26 cellular contexts compared by ENCODE assay signal in the genomic region with DNA sequence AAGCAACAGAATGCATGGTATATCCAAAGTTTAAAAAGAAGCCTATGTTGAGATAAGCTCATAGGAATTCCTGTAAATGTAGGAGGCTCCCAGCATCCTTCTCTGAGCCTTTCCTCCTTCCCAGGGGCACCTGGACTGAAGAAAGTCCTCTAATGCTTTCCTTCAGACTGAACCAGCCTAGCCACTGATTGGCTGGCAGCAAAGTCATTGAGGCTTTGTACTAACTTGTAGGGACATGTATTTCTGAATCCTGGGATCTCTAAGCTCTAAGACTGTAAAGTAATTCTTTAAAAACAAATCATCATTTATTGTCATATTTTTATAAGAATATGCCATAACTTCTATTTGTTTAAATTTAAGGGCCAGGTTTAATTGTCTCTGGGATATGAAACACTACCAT. TPM values are rescaled to one million over a fixed set of nuclear protein-coding genes. Genes with fewer than 3 reads are reported as not detected.
DNase-seq lines count a peak whose midpoint lies in the region; ATAC-seq, FAIRE-seq and TF ChIP-seq lines count a peak whose summit lies in the region.
"Had no signal": no experiment of that assay in that cellular context is flagged by ENCODE, and none has a peak within 500 bp of the region (broad histone marks: within the 10 kb centered on the region; RNA-seq: fewer than 3 reads in every experiment).

No MANE protein-coding gene starts in this region.

- H3K4me1 Mint-ChIP-seq in naive thymus-derived CD8-positive, alpha-beta T cell = no peaks in the 10 kb centered on the region
- H3K4me1 Mint-ChIP-seq: CD14-positive monocyte; CD8-positive, alpha-beta memory T cell had no signal

- ATAC-seq in PC-3 = peak; percentile 27; the same call in 1 of the 2 replicates
- no peak for ATAC-seq in naive thymus-derived CD8-positive, alpha-beta T cell
- ATAC-seq in heart left ventricle = no peak
- ATAC-seq in HG02623 (IDR thresholded peaks at IDR 0.05; ENCODE audit: unreplicated experiment) = no peak
- ATAC-seq: A549, GM12878, GM23338, HCT116 had no signal

- peaks cover 8% of the 10 kb centered on the region for H3K9me3 ChIP-seq in PC-3 (ENCODE audit: low read length)
- no peaks in the 10 kb centered on the region for H3K9me3 ChIP-seq in mammary epithelial cell (replicated peaks; ENCODE audit: insufficient read depth, low read length)
- no peaks in the 10 kb centered on the region for H3K9me3 ChIP-seq in keratinocyte (ENCODE audit: control insufficient read depth, low read depth, low read length)
- H3K9me3 ChIP-seq in heart left ventricle = peaks cover 0 to 14% (median 0%) of the 10 kb centered on the region in 12 donors
- H3K9me3 ChIP-seq: A549; BE2C; BLaER1 treated with 17β-estradiol and CSF1 and Interleukin-3, amounts not matched to agents 10 nM and 100 nM had no signal

- in situ Hi-C loops in mammary epithelial cell (cut with MboI; ENCODE audit: low sequenced_read_pairs in 2 of 2) = loop anchor here in 1 of 2 donors (10.0 kb wide), 1 partner anchor 200 kb away; no protein-coding TSS in a partner anchor

- CTCF ChIA-PET in PC-3 (lab: Charles Lee) = interaction anchor here (0.6 to 1.6 kb wide), 3 partner anchors 24 to 209 kb away, joined by 3 to 5 read pairs (median 3); a partner anchor contains a TSS
- CTCF ChIA-PET in mammary epithelial cell (lab: Charles Lee; ENCODE audit: low non-redundant PET) = no interaction called here

- H3K27ac ChIP-seq in PC-3 (ENCODE audit: low read length) = no peak overlapping the region
- H3K27ac ChIP-seq in mammary epithelial cell (ENCODE audit: insufficient read depth, low read depth, low read length) = no peak overlapping the region
- peak overlapping the region; percentile 17 for H3K27ac ChIP-seq in epithelial cell of prostate
- H3K27ac ChIP-seq in keratinocyte (ENCODE audit: control insufficient read depth, insufficient read depth, low read length) = no peak overlapping the region
- H3K27ac ChIP-seq in heart left ventricle = no peak overlapping the region
- H3K27ac ChIP-seq: A549; BLaER1 treated with 17β-estradiol and CSF1 and Interleukin-3, amounts not matched to agents 10 nM and 100 nM had no signal

- H3K27me3 ChIP-seq in PC-3 (ENCODE audit: low read length) = no peaks in the 10 kb centered on the region
- H3K27me3 ChIP-seq in mammary epithelial cell (ENCODE audit: insufficient read depth, low read length) = no peaks in the 10 kb centered on the region
- no peaks in the 10 kb centered on the region for H3K27me3 ChIP-seq in keratinocyte (ENCODE audit: control insufficient read depth, extremely low read depth, insufficient read depth, low read length)
- H3K27me3 ChIP-seq in heart left ventricle = no peaks in the 10 kb centered on the region
- H3K27me3 ChIP-seq: BE2C; BLaER1 treated with 17β-estradiol and CSF1 and Interleukin-3, amounts not matched to agents 10 nM and 100 nM had no signal

- peaks cover 0 to 4% (median 1%) of the 10 kb centered on the region in 9 donors for H3K9me3 Mint-ChIP-seq in naive thymus-derived CD8-positive, alpha-beta T cell

- POLR2A ChIA-PET in PC-3 (lab: Charles Lee; ENCODE audit: unreplicated experiment) = no interaction called here
- POLR2A ChIA-PET in naive thymus-derived CD8-positive, alpha-beta T cell (lab: Charles Lee) = no interaction called here

- no peak for TF ChIP-seq POLR2A in heart left ventricle (IDR thresholded peaks at IDR 0.05)

- H3K9ac ChIP-seq in PC-3 (ENCODE audit: low read length) (no peak overlapping the region), mammary epithelial cell (ENCODE audit: insufficient read depth, low read length) (no peak overlapping the region), keratinocyte (ENCODE audit: control insufficient read depth, extremely low read depth, insufficient read depth, low read length) (no peak overlapping the region)
- H3K9ac ChIP-seq: BLaER1 treated with 17β-estradiol and CSF1 and Interleukin-3, amounts not matched to agents 10 nM and 100 nM had no signal

- no peaks in the 10 kb centered on the region for H3K9me1 ChIP-seq in keratinocyte (ENCODE audit: control insufficient read depth, extremely low read depth, insufficient read depth, low read length)

- BruUV-seq in PC-3 (replicated peaks; lab: Mats Ljungman, UMichigan) (no TSS peak), mammary epithelial cell (replicated peaks; lab: Mats Ljungman, UMichigan) (no TSS peak)

- H3K36me3 Mint-ChIP-seq in naive thymus-derived CD8-positive, alpha-beta T cell = no peaks in the 10 kb centered on the region
- H3K36me3 Mint-ChIP-seq: CD14-positive monocyte had no signal

- H3K36me3 ChIP-seq in PC-3 (ENCODE audit: low read depth, low read length) = peaks cover 6% of the 10 kb centered on the region; the same call in 1 of the 2 replicates
- H3K36me3 ChIP-seq in mammary epithelial cell (ENCODE audit: insufficient read depth, low read length) = no peaks in the 10 kb centered on the region
- peaks cover 0 to 6% of the 10 kb centered on the region in 2 experiments for H3K36me3 ChIP-seq in keratinocyte (ENCODE audit: control insufficient read depth in 2 of 2, extremely low read depth in 1 of 2, insufficient read depth in 2 of 2, low read length in 2 of 2)
- H3K36me3 ChIP-seq in heart left ventricle = no peaks in the 10 kb centered on the region
- H3K36me3 ChIP-seq: BE2C; BLaER1 treated with 17β-estradiol and CSF1 and Interleukin-3, amounts not matched to agents 10 nM and 100 nM had no signal

- H2AFZ ChIP-seq in PC-3 (ENCODE audit: low read length) (no peak overlapping the region), mammary epithelial cell (ENCODE audit: low read depth, low read length) (no peak overlapping the region), keratinocyte (ENCODE audit: control insufficient read depth, low read length) (no peak overlapping the region)

- H3K79me2 ChIP-seq in PC-3 (ENCODE audit: low read length) = no peaks in the 10 kb centered on the region
- H3K79me2 ChIP-seq in mammary epithelial cell (ENCODE audit: insufficient read depth, low read length) = no peaks in the 10 kb centered on the region
- H3K79me2 ChIP-seq in keratinocyte (ENCODE audit: control insufficient read depth, insufficient read depth, low read length) = no peaks in the 10 kb centered on the region

- H3K27me3 Mint-ChIP-seq in naive thymus-derived CD8-positive, alpha-beta T cell = peaks cover 2 to 9% (median 4%) of the 10 kb centered on the region in 5 donors

- H4K20me1 ChIP-seq in PC-3 (ENCODE audit: low read length) = no peaks in the 10 kb centered on the region
- no peaks in the 10 kb centered on the region for H4K20me1 ChIP-seq in mammary epithelial cell (ENCODE audit: insufficient read depth, low read length)
- H4K20me1 ChIP-seq in keratinocyte (ENCODE audit: control insufficient read depth, extremely low read depth, insufficient read depth, low read length) = no peaks in the 10 kb centered on the region
- H4K20me1 ChIP-seq: BLaER1 treated with 17β-estradiol and CSF1 and Interleukin-3, amounts not matched to agents 10 nM and 100 nM had no signal

- FAIRE-seq in keratinocyte (lab: Jason Lieb, UNC) = peak; percentile 75
- FAIRE-seq: A549, D721Med, GM12878 had no signal

- no peak overlapping the region for H3K4me3 Mint-ChIP-seq in naive thymus-derived CD8-positive, alpha-beta T cell
- H3K4me3 Mint-ChIP-seq: CD14-positive monocyte; CD4-positive, alpha-beta T cell; CD8-positive, alpha-beta memory T cell; GM23338; H9 had no signal

- no peak for TF ChIP-seq CTCF in PC-3 (conservative IDR thresholded peaks at IDR 0.05; ENCODE audit: low read depth, low read length)
- no peak for TF ChIP-seq CTCF in mammary epithelial cell (conservative IDR thresholded peaks at IDR 0.05 in 1 of 2, IDR thresholded peaks at IDR 0.05 in 1 of 2; ENCODE audit: extremely low read depth in 1 of 2, insufficient read depth in 1 of 2, low read depth in 1 of 2, low read length in 2 of 2)
- no peak for TF ChIP-seq CTCF in keratinocyte (optimal IDR thresholded peaks at IDR 0.05 in 1 of 3, IDR thresholded peaks at IDR 0.05 in 1 of 3, conservative IDR thresholded peaks at IDR 0.05 in 1 of 3; ENCODE audit: extremely low read depth in 1 of 3, insufficient read depth in 2 of 3, low read length in 3 of 3)
- no peak for TF ChIP-seq CTCF in heart left ventricle (IDR thresholded peaks at IDR 0.05)

- intact Hi-C loops in PC-3 (cut with micrococcal nuclease) (no loop called here), mammary epithelial cell (cut with micrococcal nuclease) (no loop called here), heart left ventricle (cut with DNase I) (no loop called here)

- no peaks in the 10 kb centered on the region for H3F3A ChIP-seq in PC-3 (ENCODE audit: low read length, unreplicated experiment)

- no peaks in the 10 kb centered on the region for H3K9me2 ChIP-seq in PC-3 (replicated peaks; ENCODE audit: low read length)

- no peaks in the 10 kb centered on the region for H3K4me1 ChIP-seq in PC-3 (ENCODE audit: insufficient read depth, low read length)
- peaks cover 16% of the 10 kb centered on the region for H3K4me1 ChIP-seq in mammary epithelial cell (ENCODE audit: insufficient read depth, low read length)
- H3K4me1 ChIP-seq in keratinocyte (ENCODE audit: control insufficient read depth, extremely low read depth, insufficient read depth, low read length) = peaks cover 23% of the 10 kb centered on the region
- peaks cover 0 to 9% (median 0%) of the 10 kb centered on the region in 12 donors for H3K4me1 ChIP-seq in heart left ventricle
- H3K4me1 ChIP-seq: A549; BE2C; BLaER1 treated with 17β-estradiol and CSF1 and Interleukin-3, amounts not matched to agents 10 nM and 100 nM had no signal

- H3K4me2 ChIP-seq in PC-3 (ENCODE audit: low read length) (no peak overlapping the region), mammary epithelial cell (ENCODE audit: insufficient read depth, low read depth, low read length) (no peak overlapping the region), keratinocyte (ENCODE audit: control insufficient read depth, extremely low read depth, insufficient read depth, low read depth, low read length) (no peak overlapping the region)
- H3K4me2 ChIP-seq: A549; BLaER1 treated with 17β-estradiol and CSF1 and Interleukin-3, amounts not matched to agents 10 nM and 100 nM; GM23338 had no signal

- DNase-seq in PC-3 (no peak), mammary epithelial cell (peak; percentile 61), epithelial cell of prostate (ENCODE audit: low read depth, low spot score) (no peak), keratinocyte (ENCODE audit: low read depth, low spot score) (no peak), heart left ventricle (no peak)
- DNase-seq in naive thymus-derived CD8-positive, alpha-beta T cell = no peak
- DNase-seq in NK-92 treated with Interleukin-12 subunit alpha and Interleukin-12 subunit beta, amount 100 ng/mL, for 24 hours (lab: John Stamatoyannopoulos, UW) = no peak
- DNase-seq: 8988T; ACHN; AML-193; BE2C; CD4-positive, alpha-beta T cell; CD8-positive, alpha-beta memory T cell; DMS 273 treated with DMSO at 0.1 percent for 48 hours; DMS79; EL; GDM1; H9 had no signal

- dilution Hi-C loops in mammary epithelial cell (cut with HindIII; ENCODE audit: low sequenced_read_pairs) = no loop called here
- dilution Hi-C loops in keratinocyte (cut with MboI; ENCODE audit: extremely low pct_ligation_motif_present, low sequenced_read_pairs) = no loop called here

- H3K4me3 ChIP-seq in PC-3 (ENCODE audit: low read length) (no peak overlapping the region), mammary epithelial cell (replicated peaks in 1 of 3; ENCODE audit: insufficient read depth in 1 of 3, low read depth in 2 of 3, low read length in 3 of 3) (no peak overlapping the region), keratinocyte (ENCODE audit: control insufficient read depth in 2 of 3, extremely low read depth in 1 of 3, insufficient read depth in 2 of 3, low read depth in 1 of 3, low read length in 3 of 3) (no peak overlapping the region), heart left ventricle (no peak overlapping the region)
- H3K4me3 ChIP-seq: A549; BLaER1 treated with 17β-estradiol and CSF1 and Interleukin-3, amounts not matched to agents 10 nM and 100 nM; GM12878; GM23338 had no signal

- no peak overlapping the region for H3K27ac Mint-ChIP-seq in naive thymus-derived CD8-positive, alpha-beta T cell
- H3K27ac Mint-ChIP-seq: CD14-positive monocyte; CD4-positive, alpha-beta T cell; CD8-positive, alpha-beta memory T cell had no signal

RNA-seq across cellular contexts. Expression of a gene that starts 23.9 kb away (rescaled TPM):
- total RNA-seq in PC-3 (2014; rRNA removed) (62.9 and 67.7 TPM in 2 replicates), mammary epithelial cell (10 to 100 TPM; 42.1 to 48.2 TPM), heart left ventricle (10 to 100 TPM; 14.3 to 57.5 (median 24.6) TPM)
- polyA plus RNA-seq in mammary epithelial cell (30.9 TPM), keratinocyte (50.3 to 67.1 TPM (median 58.5 TPM) in 3 replicates), heart left ventricle (10 to 100 TPM in 1 of 2 donors, 1 to 10 TPM in 1; 5.8 to 17.9 TPM)
- polyA minus RNA-seq in mammary epithelial cell (62.4 TPM), keratinocyte (40.7 to 138 TPM (median 115 TPM) in 3 replicates)
- 21.1 TPM for polyA plus RNA-seq in keratinocyte (2011; ENCODE audit: low read depth)
- 32.5 and 51.0 TPM in 2 replicates for polyA plus RNA-seq in keratinocyte (2011; cell fraction: cytosol; rRNA removed)
- 70.3 and 70.8 TPM in 2 replicates for polyA plus RNA-seq in keratinocyte (2011; cell fraction: nucleus; rRNA removed)
- polyA plus RNA-seq in keratinocyte (2012; ENCODE audit: low replicate concordance) = 25.7 and 43.4 TPM in 2 replicates
- polyA minus RNA-seq in keratinocyte (2011; cell fraction: cytosol; rRNA and poly(A)+ RNA removed) = 71.6 TPM
- polyA minus RNA-seq in keratinocyte (2011; cell fraction: nucleus; rRNA and poly(A)+ RNA removed) = 117 and 181 TPM in 2 replicates
- total RNA-seq in naive thymus-derived CD8-positive, alpha-beta T cell = 1 to 10 TPM; 6.2 to 6.4 TPM
- 1 to 10 TPM; 4.6 to 8.7 (median 7.8) TPM for polyA plus RNA-seq in naive thymus-derived CD8-positive, alpha-beta T cell
